3 cellular contexts compared by ENCODE assay signal in the genomic region with DNA sequence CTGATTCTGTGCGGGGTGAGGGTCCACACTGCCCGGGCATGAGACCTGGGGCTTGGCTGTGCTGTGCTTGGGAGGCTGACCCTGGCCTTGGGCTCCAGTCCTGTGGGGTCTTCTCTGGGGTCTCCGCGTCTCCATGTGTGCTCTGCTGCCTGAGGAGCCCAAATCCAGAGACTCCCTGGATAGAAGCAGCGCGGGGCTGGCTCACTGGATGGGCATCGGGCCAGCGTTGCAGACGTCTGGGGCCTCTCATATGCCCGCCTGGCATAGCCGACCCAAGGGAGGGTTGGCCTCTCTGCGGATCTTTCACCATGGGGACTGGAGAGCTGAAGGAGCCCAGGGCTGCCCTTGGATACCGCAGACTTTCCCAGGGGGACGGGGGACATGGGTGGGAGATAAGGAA. TPM values are rescaled to one million over a fixed set of nuclear protein-coding genes. Genes with fewer than 3 reads are reported as not detected.
"Had no signal": no experiment of that assay in that cellular context is flagged by ENCODE, and none has a peak within 500 bp of the region (broad histone marks: within the 10 kb centered on the region; RNA-seq: fewer than 3 reads in every experiment).

No MANE protein-coding gene starts in this region.

RNA-seq across cellular contexts. Expression of gene CACNA1B, which starts 12.4 kb away (rescaled TPM):
- total RNA-seq: GM23248, H4, HFFc6 had no signal
- polyA plus RNA-seq: GM23248 had no signal
